12 cellular contexts compared by ENCODE assay signal in genomic region chr9:14250779-14251145, GRCh38.
DNase-seq lines count a peak whose midpoint lies in the region; ATAC-seq, FAIRE-seq and TF ChIP-seq lines count a peak whose summit lies in the region.
"Had no signal": no experiment of that assay in that cellular context is flagged by ENCODE, and none has a peak within 500 bp of the region (broad histone marks: within the 10 kb centered on the region; RNA-seq: fewer than 3 reads in every experiment).

No MANE protein-coding gene starts in this region.

- RAD21 ChIA-PET in HCT116 (lab: Charles Lee; ENCODE audit: low non-redundant PET in 1 of 2, low total read pairs in 2 of 2, uncharacterized antibody in 2 of 2, unreplicated experiment in 2 of 2) = no interaction called here

- no peak for TF ChIP-seq POLR2A in HCT116 (IDR thresholded peaks at IDR 0.05; ENCODE audit: borderline replicate concordance, extremely low read depth, insufficient read depth, insufficient read length)
- TF ChIP-seq POLR2A in stomach (IDR thresholded peaks at IDR 0.05) = no peak

- no peak for TF ChIP-seq RAD21 in HCT116 (IDR thresholded peaks at IDR 0.05; ENCODE audit: low read depth)

- peaks cover 10 to 12% of the 10 kb centered on the region in 2 experiments; a peak in 2 of 4 replicates for H3K4me1 ChIP-seq in HCT116 (ENCODE audit: control insufficient read depth in 1 of 2, insufficient read depth in 2 of 2, low read length in 2 of 2)
- peaks cover 7 to 25% of the 10 kb centered on the region in 2 donors for H3K4me1 ChIP-seq in kidney (ENCODE audit: control insufficient read depth in 1 of 2, insufficient read depth in 1 of 2, low read depth in 1 of 2, low read length in 2 of 2)
- H3K4me1 ChIP-seq in stomach = peaks cover 17 to 73% (median 43%) of the 10 kb centered on the region in 4 donors

- peak overlapping the region; percentile 18; the same call in 1 of the 2 replicates for H3K4me2 ChIP-seq in HCT116 (ENCODE audit: low read length)

- no peak overlapping the region for H3K9ac ChIP-seq in HCT116 (ENCODE audit: low read length)
- no peak overlapping the region for H3K9ac ChIP-seq in kidney (ENCODE audit: low read length in 2 of 2)

- ATAC-seq in HCT116 = no peak
- no peak for ATAC-seq in GM21515 (IDR thresholded peaks at IDR 0.05; ENCODE audit: unreplicated experiment)

- POLR2A ChIA-PET in HCT116 (lab: Charles Lee) = no interaction called here

- BruUV-seq in HCT116 (replicated peaks; lab: Mats Ljungman, UMichigan) = no TSS peak

- WGBS in stomach, 5 donors = 36 to 58% (median 41%) methylated on average over 1 of the region's 1 CpG

- in situ Hi-C loops in brain microvascular endothelial cell (cut with HindIII; ENCODE audit: low pct_ligation_motif_present, low sequenced_read_pairs) = no loop called here

- H3K27ac ChIP-seq in HCT116 (ENCODE audit: low read depth, low read length) (no peak overlapping the region), brain microvascular endothelial cell (peak overlapping the region; percentile 14), kidney (ENCODE audit: low read depth in 2 of 2, low read length in 2 of 2) (peak overlapping the region in 1 of 2 donors; percentile 84), stomach (peak overlapping the region in 4 of 5 donors; percentile 60 to 85 (median 82))

- no peaks in the 10 kb centered on the region for H3K79me2 ChIP-seq in HCT116 (ENCODE audit: insufficient read depth, low read length)

- CTCF ChIA-PET in HCT116 (lab: Charles Lee) = no interaction called here

- DNase-seq in HCT116 (ENCODE audit: low read depth, low spot score) (no peak), brain microvascular endothelial cell (no peak), kidney (no peak), stomach (no peak), GF-D8 (lab: John Stamatoyannopoulos, UW) (no peak), AG08395 (ENCODE audit: low spot score) (no peak), mesenteric fat pad (ENCODE audit: low spot score) (no peak)
- DNase-seq: activated CD4-positive, alpha-beta T cell treated with anti-CD3 and anti-CD28 coated beads, Interleukin-2, amount 10 ng/mL, durations not matched to agents 7 days and 5 days; activated naive CD4-positive, alpha-beta T cell treated with anti-CD3 and anti-CD28 coated beads, Interleukin-2, amount 10 ng/mL, durations not matched to agents 7 days and 5 days; activated T-cell treated with anti-CD3 and anti-CD28 coated beads for 4 hours had no signal

- H3K27me3 ChIP-seq in HCT116 (ENCODE audit: insufficient read depth, low read length) (no peaks in the 10 kb centered on the region), brain microvascular endothelial cell (replicated peaks) (no peaks in the 10 kb centered on the region), stomach (no peaks in the 10 kb centered on the region)
- H3K27me3 ChIP-seq: BE2C had no signal

- H3K9me3 ChIP-seq in HCT116 (ENCODE audit: control insufficient read depth in 1 of 2, insufficient read depth in 1 of 2, low read depth in 1 of 2, low read length in 2 of 2) (no peaks in the 10 kb centered on the region), kidney (ENCODE audit: control insufficient read depth in 1 of 2, low read length in 2 of 2) (no peaks in the 10 kb centered on the region), stomach (no peaks in the 10 kb centered on the region)
- H3K9me3 ChIP-seq: BE2C had no signal

- H3K9me2 ChIP-seq in HCT116 (ENCODE audit: insufficient read depth) = no peaks in the 10 kb centered on the region

- H3K4me3 ChIP-seq in HCT116 (replicated peaks in 1 of 2; ENCODE audit: low read depth in 1 of 2, low read length in 2 of 2) (no peak overlapping the region), brain microvascular endothelial cell (ENCODE audit: low read depth, low read length) (no peak overlapping the region), kidney (ENCODE audit: low read length in 2 of 2) (no peak overlapping the region), stomach (no peak overlapping the region)

- H3K36me3 ChIP-seq in HCT116 (ENCODE audit: control insufficient read depth in 1 of 2, insufficient read depth in 2 of 2, low read length in 2 of 2) = no peaks in the 10 kb centered on the region
- no peaks in the 10 kb centered on the region for H3K36me3 ChIP-seq in brain microvascular endothelial cell (replicated peaks)
- no peaks in the 10 kb centered on the region for H3K36me3 ChIP-seq in kidney (ENCODE audit: control insufficient read depth in 1 of 2, insufficient read depth in 2 of 2, low read length in 2 of 2)
- H3K36me3 ChIP-seq in stomach = no peaks in the 10 kb centered on the region
- H3K36me3 ChIP-seq: BE2C had no signal

- peak; percentile 67 for FAIRE-seq in kidney (lab: Jason Lieb, UNC)

- H4K20me1 ChIP-seq in HCT116 (ENCODE audit: insufficient read depth) = no peaks in the 10 kb centered on the region

- TF ChIP-seq EP300 in stomach (IDR thresholded peaks at IDR 0.05) = no peak

- no peak overlapping the region for H2AFZ ChIP-seq in HCT116 (ENCODE audit: low read depth, low read length, poor library complexity, severe bottlenecking)

- TF ChIP-seq CTCF in HCT116 (IDR thresholded peaks at IDR 0.05 in 2 of 3, conservative IDR thresholded peaks at IDR 0.05 in 1 of 3; ENCODE audit: borderline replicate concordance in 1 of 3, insufficient read depth in 1 of 3, low read depth in 2 of 3, low read length in 2 of 3) = no peak
- TF ChIP-seq CTCF in brain microvascular endothelial cell (IDR thresholded peaks at IDR 0.05; ENCODE audit: low read depth, low read length, missing control alignments) = no peak
- no peak for TF ChIP-seq CTCF in kidney (IDR thresholded peaks at IDR 0.05; ENCODE audit: borderline replicate concordance, extremely low read depth, insufficient read depth)
- no peak for TF ChIP-seq CTCF in stomach (IDR thresholded peaks at IDR 0.05)

- intact Hi-C loops in HCT116 (cut with micrococcal nuclease) = no loop called here
- intact Hi-C loops in kidney (cut with DNase I) = no loop called here
- intact Hi-C loops in stomach (cut with DNase I; ENCODE audit: low total_unique reads) = no loop called here

TF ChIP-seq in HCT116, 20 proteins besides CTCF, POLR2A, EP300 and RAD21 (continues in another document):
- TF ChIP-seq POLR2AphosphoS5 (IDR thresholded peaks at IDR 0.05; ENCODE audit: low read depth, low read length) (no peak), EZH2phosphoT487 (IDR thresholded peaks at IDR 0.05; ENCODE audit: borderline replicate concordance) (no peak), ATF3 (IDR thresholded peaks at IDR 0.05) (no peak), FOSL1 (IDR thresholded peaks at IDR 0.05; ENCODE audit: low read depth) (no peak), CBX3 (IDR thresholded peaks at IDR 0.05; ENCODE audit: low read depth) (no peak), EZH2 (IDR thresholded peaks at IDR 0.05) (no peak), ELF1 (IDR thresholded peaks at IDR 0.05; ENCODE audit: borderline replicate concordance, low read depth) (no peak), CEBPB (IDR thresholded peaks at IDR 0.05; ENCODE audit: low read depth) (no peak), SRF (IDR thresholded peaks at IDR 0.05; ENCODE audit: low read depth) (no peak), ZBTB33 (IDR thresholded peaks at IDR 0.05; ENCODE audit: extremely low read depth, insufficient replicate concordance, low read length) (no peak), SP1 (IDR thresholded peaks at IDR 0.05; ENCODE audit: low read depth) (no peak), JUND (IDR thresholded peaks at IDR 0.05) (no peak), ZFX (IDR thresholded peaks at IDR 0.05) (no peak), YY1 (IDR thresholded peaks at IDR 0.05; ENCODE audit: extremely low read depth, insufficient replicate concordance, low read depth, low read length) (no peak), ZNF274 (IDR thresholded peaks at IDR 0.05; ENCODE audit: low read depth, low read length) (no peak), MAX (IDR thresholded peaks at IDR 0.05) (no peak)
